24 cellular contexts compared by ENCODE assay signal in the genomic region with DNA sequence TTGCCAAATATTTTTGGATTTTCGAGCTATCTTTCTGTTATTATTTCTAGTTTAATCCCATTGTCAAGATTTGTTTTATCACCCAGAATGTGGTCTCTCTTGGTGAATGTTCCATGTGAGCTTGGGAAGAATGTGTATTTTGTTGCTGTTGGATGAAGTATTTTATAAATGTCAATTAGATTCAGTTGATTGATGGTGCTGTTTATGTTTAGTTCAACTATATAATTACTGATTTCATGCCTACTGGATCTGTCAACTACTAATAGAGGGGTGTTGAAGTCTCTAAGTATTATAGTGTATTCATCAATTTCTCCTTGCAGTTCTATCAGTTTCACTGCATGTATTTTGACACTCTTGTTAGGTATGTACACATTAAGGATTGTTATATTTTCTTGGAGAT.
"Had no signal": no experiment of that assay in that cellular context is flagged by ENCODE, and none has a peak within 500 bp of the region (broad histone marks: within the 10 kb centered on the region; RNA-seq: fewer than 3 reads in every experiment).

No MANE protein-coding gene starts in this region.

- H3K9me3 Mint-ChIP-seq: dendritic cell treated with granulocyte-macrophage colony-stimulating factor and Interleukin-4, amounts not matched to agents 40 ng/mL and 50 ng/mL, for 4 days; effector memory CD8-positive, alpha-beta T cell had no signal

- H3K27me3 ChIP-seq: colonic mucosa, dorsolateral prefrontal cortex, esophagus muscularis mucosa, esophagus squamous epithelium, foreskin keratinocyte, gastrocnemius medialis, gastroesophageal sphincter, heart left ventricle, heart right ventricle had no signal

- H3K4me1 Mint-ChIP-seq: endodermal cell had no signal

- H3K9me3 ChIP-seq: colonic mucosa, esophagus muscularis mucosa, esophagus squamous epithelium, gastrocnemius medialis, gastroesophageal sphincter, heart left ventricle, heart right ventricle had no signal

- H3K36me3 ChIP-seq: colonic mucosa, esophagus muscularis mucosa, esophagus squamous epithelium, gastrocnemius medialis, gastroesophageal sphincter, heart left ventricle, heart right ventricle had no signal

- H3K27me3 Mint-ChIP-seq: dendritic cell treated with granulocyte-macrophage colony-stimulating factor and Interleukin-4, amounts not matched to agents 40 ng/mL and 50 ng/mL, for 4 days had no signal

- DNase-seq: colonic mucosa; cortex of kidney; dermis blood vessel endothelial cell; dorsolateral prefrontal cortex; effector CD4-positive, alpha-beta T cell; effector CD8-positive, alpha-beta T cell; effector memory CD4-positive, alpha-beta T cell; effector memory CD8-positive, alpha-beta T cell; endodermal cell; erythroblast; esophagus squamous epithelium; foreskin fibroblast; foreskin keratinocyte; foreskin melanocyte; gastrocnemius medialis; glutamatergic neuron; head of caudate nucleus; heart left ventricle; heart right ventricle had no signal

- H3K4me3 Mint-ChIP-seq: dendritic cell treated with granulocyte-macrophage colony-stimulating factor and Interleukin-4, amounts not matched to agents 40 ng/mL and 50 ng/mL, for 4 days; effector memory CD8-positive, alpha-beta T cell; endodermal cell had no signal

- H3K4me3 ChIP-seq: colonic mucosa, coronary artery, dorsolateral prefrontal cortex, esophagus muscularis mucosa, esophagus squamous epithelium, gastrocnemius medialis, gastroesophageal sphincter, heart left ventricle, heart right ventricle had no signal

- H3K27ac Mint-ChIP-seq: dendritic cell treated with granulocyte-macrophage colony-stimulating factor and Interleukin-4, amounts not matched to agents 40 ng/mL and 50 ng/mL, for 4 days; endodermal cell had no signal

- H3K4me1 ChIP-seq: colonic mucosa, esophagus muscularis mucosa, esophagus squamous epithelium, foreskin keratinocyte, gastrocnemius medialis, gastroesophageal sphincter, heart left ventricle, heart right ventricle had no signal

- H3K27ac ChIP-seq: colonic mucosa, coronary artery, dorsolateral prefrontal cortex, epithelial cell of prostate, esophagus muscularis mucosa, esophagus squamous epithelium, foreskin keratinocyte, gastrocnemius medialis, gastroesophageal sphincter, heart left ventricle, heart right ventricle had no signal
